In the genomic region with DNA sequence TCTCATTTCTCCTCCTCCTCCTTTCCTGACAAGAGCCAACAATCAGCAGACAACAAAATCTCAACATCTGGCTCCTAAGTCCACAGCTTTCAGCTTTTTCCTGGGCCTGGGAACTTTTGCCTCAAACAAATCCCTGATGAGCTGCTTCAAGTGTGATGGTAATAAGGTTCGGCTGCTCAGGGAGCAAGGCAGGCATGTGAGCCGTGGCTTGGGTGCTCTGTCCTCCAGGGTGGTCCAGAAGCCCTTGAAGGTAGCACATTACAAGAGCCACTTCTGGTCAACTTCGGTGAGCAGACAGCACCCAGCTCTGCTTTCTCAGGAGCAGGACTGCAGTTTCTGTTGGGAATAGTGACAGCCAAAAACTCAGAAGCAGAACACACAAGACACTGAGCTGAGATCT, we compare ENCODE assay signal across 13 cellular contexts. TPM values are rescaled to one million over a fixed set of nuclear protein-coding genes. Genes with fewer than 3 reads are reported as not detected.
DNase-seq lines count a peak whose midpoint lies in the region; ATAC-seq lines count a peak whose summit lies in the region.
"Had no signal": no experiment of that assay in that cellular context is flagged by ENCODE, and none has a peak within 500 bp of the region (broad histone marks: within the 10 kb centered on the region; RNA-seq: fewer than 3 reads in every experiment).

No MANE protein-coding gene starts in this region.

- peak overlapping the region; percentile 71 for H3K27ac ChIP-seq in layer of hippocampus (ENCODE audit: low read depth, low read length)

- no peak for ATAC-seq in activated CD8-positive, alpha-beta memory T cell treated with anti-CD3 and anti-CD28 coated beads, Interleukin-2, amount 10 ng/mL, durations not matched to agents 7 days and 5 days
- no peak for ATAC-seq in activated CD8-positive, alpha-beta T cell treated with anti-CD3 and anti-CD28 coated beads, Interleukin-2, amount 10 ng/mL, durations not matched to agents 7 days and 5 days
- ATAC-seq in stimulated activated naive CD8-positive, alpha-beta T cell treated with anti-CD3 and anti-CD28 coated beads, Interleukin-15, amount 100 ng/mL, for 72 hours: no peak
- ATAC-seq: HCT116 had no signal

- H3K27ac Mint-ChIP-seq in activated CD8-positive, alpha-beta memory T cell treated with anti-CD3 and anti-CD28 coated beads, Interleukin-2, amount 10 ng/mL, durations not matched to agents 7 days and 5 days: peak overlapping the region; percentile 47
- peak overlapping the region; percentile 66 for H3K27ac Mint-ChIP-seq in activated CD8-positive, alpha-beta T cell treated with anti-CD3 and anti-CD28 coated beads, Interleukin-2, amount 10 ng/mL, durations not matched to agents 7 days and 5 days
- peak overlapping the region; percentile 81 to 94 for H3K27ac Mint-ChIP-seq in stimulated activated naive CD8-positive, alpha-beta T cell treated with anti-CD3 and anti-CD28 coated beads, Interleukin-15, amount 100 ng/mL, for 72 hours

- H3K4me1 Mint-ChIP-seq in activated CD8-positive, alpha-beta memory T cell treated with anti-CD3 and anti-CD28 coated beads, Interleukin-2, amount 10 ng/mL, durations not matched to agents 7 days and 5 days: peaks cover 65% of the 10 kb centered on the region
- peaks cover 83% of the 10 kb centered on the region for H3K4me1 Mint-ChIP-seq in activated CD8-positive, alpha-beta T cell treated with anti-CD3 and anti-CD28 coated beads, Interleukin-2, amount 10 ng/mL, durations not matched to agents 7 days and 5 days (ENCODE audit: low read depth)
- peaks cover 97% of the 10 kb centered on the region for H3K4me1 Mint-ChIP-seq in stimulated activated naive CD8-positive, alpha-beta T cell treated with anti-CD3 and anti-CD28 coated beads, Interleukin-15, amount 100 ng/mL, for 72 hours

- peaks cover 14% of the 10 kb centered on the region for H3K36me3 Mint-ChIP-seq in activated CD8-positive, alpha-beta memory T cell treated with anti-CD3 and anti-CD28 coated beads, Interleukin-2, amount 10 ng/mL, durations not matched to agents 7 days and 5 days
- H3K36me3 Mint-ChIP-seq in activated CD8-positive, alpha-beta T cell treated with anti-CD3 and anti-CD28 coated beads, Interleukin-2, amount 10 ng/mL, durations not matched to agents 7 days and 5 days (ENCODE audit: low read depth): peaks cover 62% of the 10 kb centered on the region

- no peak for DNase-seq in activated CD8-positive, alpha-beta memory T cell treated with anti-CD3 and anti-CD28 coated beads, Interleukin-2, amount 10 ng/mL, durations not matched to agents 7 days and 5 days
- no peak for DNase-seq in activated CD8-positive, alpha-beta memory T cell treated with anti-CD3 and anti-CD28 coated beads for 24 hours
- DNase-seq in activated CD8-positive, alpha-beta T cell treated with anti-CD3 and anti-CD28 coated beads, Interleukin-2, amount 10 ng/mL, durations not matched to agents 7 days and 5 days: no peak
- no peak for DNase-seq in stimulated activated naive CD8-positive, alpha-beta T cell treated with anti-CD3 and anti-CD28 coated beads, Interleukin-15, amount 100 ng/mL, for 72 hours
- no peak for DNase-seq in middle frontal gyrus (ENCODE audit: extremely low spot score, low spot score)
- DNase-seq in foreskin melanocyte: no peak
- no peak for DNase-seq in DMS79 treated with DMSO at 0.1 percent for 48 hours (lab: John Stamatoyannopoulos, UW)
- DNase-seq: DMS53, IMR-90, NCI-H187, occipital lobe had no signal

- POLR2A ChIA-PET in activated CD8-positive, alpha-beta T cell treated with anti-CD3 and anti-CD28 coated beads, Interleukin-2, amount 10 ng/mL, durations not matched to agents 7 days and 5 days (lab: Charles Lee): interaction anchor here (0.8 to 1.9 kb wide), 5 partner anchors 10 to 46 kb away, joined by 3 to 9 read pairs (median 5); a partner anchor contains a TSS

- H3K27me3 Mint-ChIP-seq in activated CD8-positive, alpha-beta memory T cell treated with anti-CD3 and anti-CD28 coated beads, Interleukin-2, amount 10 ng/mL, durations not matched to agents 7 days and 5 days: no peaks in the 10 kb centered on the region
- H3K27me3 Mint-ChIP-seq in activated CD8-positive, alpha-beta T cell treated with anti-CD3 and anti-CD28 coated beads, Interleukin-2, amount 10 ng/mL, durations not matched to agents 7 days and 5 days (ENCODE audit: low read depth): no peaks in the 10 kb centered on the region
- H3K27me3 Mint-ChIP-seq in stimulated activated naive CD8-positive, alpha-beta T cell treated with anti-CD3 and anti-CD28 coated beads, Interleukin-15, amount 100 ng/mL, for 72 hours: no peaks in the 10 kb centered on the region

- CTCF ChIA-PET in activated CD8-positive, alpha-beta memory T cell treated with anti-CD3 and anti-CD28 coated beads, Interleukin-2, amount 10 ng/mL, durations not matched to agents 7 days and 5 days (lab: Charles Lee): interaction anchor here (0.8 to 1.4 kb wide), 4 partner anchors 10 to 66 kb away, joined by 3 read pairs; no protein-coding TSS in a partner anchor
- CTCF ChIA-PET in activated CD8-positive, alpha-beta T cell treated with anti-CD3 and anti-CD28 coated beads, Interleukin-2, amount 10 ng/mL, durations not matched to agents 7 days and 5 days (lab: Charles Lee): interaction anchor here (0.6 to 3.7 kb wide), 11 partner anchors 8 to 135 kb away, joined by 3 to 16 read pairs (median 5); a partner anchor contains a TSS

- H3K9me3 Mint-ChIP-seq in activated CD8-positive, alpha-beta memory T cell treated with anti-CD3 and anti-CD28 coated beads, Interleukin-2, amount 10 ng/mL, durations not matched to agents 7 days and 5 days (ENCODE audit: low read depth): no peaks in the 10 kb centered on the region
- no peaks in the 10 kb centered on the region for H3K9me3 Mint-ChIP-seq in activated CD8-positive, alpha-beta T cell treated with anti-CD3 and anti-CD28 coated beads, Interleukin-2, amount 10 ng/mL, durations not matched to agents 7 days and 5 days (ENCODE audit: insufficient read depth)
- no peaks in the 10 kb centered on the region for H3K9me3 Mint-ChIP-seq in stimulated activated naive CD8-positive, alpha-beta T cell treated with anti-CD3 and anti-CD28 coated beads, Interleukin-15, amount 100 ng/mL, for 72 hours

- H3K4me3 Mint-ChIP-seq in activated CD8-positive, alpha-beta memory T cell treated with anti-CD3 and anti-CD28 coated beads, Interleukin-2, amount 10 ng/mL, durations not matched to agents 7 days and 5 days: no peak overlapping the region
- H3K4me3 Mint-ChIP-seq in activated CD8-positive, alpha-beta T cell treated with anti-CD3 and anti-CD28 coated beads, Interleukin-2, amount 10 ng/mL, durations not matched to agents 7 days and 5 days: no peak overlapping the region
- peak overlapping the region; percentile 12 to 74 for H3K4me3 Mint-ChIP-seq in stimulated activated naive CD8-positive, alpha-beta T cell treated with anti-CD3 and anti-CD28 coated beads, Interleukin-15, amount 100 ng/mL, for 72 hours

- no peaks in the 10 kb centered on the region for H3K27me3 ChIP-seq in layer of hippocampus (ENCODE audit: control insufficient read depth, insufficient read depth, low read length)

RNA-seq across cellular contexts. Expression of a gene that starts 46.2 kb away (rescaled TPM):
- total RNA-seq in activated CD8-positive, alpha-beta memory T cell treated with anti-CD3 and anti-CD28 coated beads, Interleukin-2, amount 10 ng/mL, durations not matched to agents 7 days and 5 days: 10 to 100 TPM; 40.9 to 43.4 TPM
- total RNA-seq in activated CD8-positive, alpha-beta T cell treated with anti-CD3 and anti-CD28 coated beads, Interleukin-2, amount 10 ng/mL, durations not matched to agents 7 days and 5 days: 10 to 100 TPM; 47.0 to 47.4 TPM

Comparison
In these comparisons a context has a peak if more than half of its experiments do, and no peak if none do; other contexts are left out.
1. H3K4me3 Mint-ChIP-seq: peak in stimulated activated naive CD8-positive, alpha-beta T cell treated with anti-CD3 and anti-CD28 coated beads, Interleukin-15, amount 100 ng/mL, for 72 hours (2 of 2); none in activated CD8-positive, alpha-beta memory T cell treated with anti-CD3 and anti-CD28 coated beads, Interleukin-2, amount 10 ng/mL, durations not matched to agents 7 days and 5 days (single experiment) and activated CD8-positive, alpha-beta T cell treated with anti-CD3 and anti-CD28 coated beads, Interleukin-2, amount 10 ng/mL, durations not matched to agents 7 days and 5 days (single experiment).
2. Peak in every context shown above with its lines, with median percentiles within 50 percentile points of each other: H3K27ac Mint-ChIP-seq.